ENCODE assay signal across 17 cellular contexts in the genomic region with DNA sequence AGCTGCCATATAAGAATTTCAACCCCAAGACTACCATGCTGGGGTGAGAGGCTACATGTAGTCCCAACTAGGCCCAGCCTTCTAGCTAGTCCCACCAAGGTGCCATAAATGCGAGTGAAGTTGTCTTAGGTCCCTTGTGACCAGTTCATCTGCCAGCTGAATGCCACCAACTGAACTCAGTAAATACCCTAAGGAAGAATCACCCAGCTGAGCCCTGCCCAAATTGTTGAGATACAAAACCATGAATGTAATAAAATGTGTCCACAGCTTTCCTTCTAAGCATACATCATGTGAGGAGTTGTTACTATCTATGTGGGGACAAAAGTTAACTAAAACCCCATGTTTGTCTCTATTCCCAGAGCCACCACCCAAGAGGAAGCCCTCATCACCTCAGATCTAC.
"Had no signal": no experiment of that assay in that cellular context is flagged by ENCODE, and none has a peak within 500 bp of the region (broad histone marks: within the 10 kb centered on the region; RNA-seq: fewer than 3 reads in every experiment).

No MANE protein-coding gene starts in this region.

- H3K27me3 Mint-ChIP-seq: activated T-cell treated with anti-CD3 and anti-CD28 coated beads, Interleukin-2, amount 50 U/mL, for 24 hours; activated T-helper 17 cell treated with anti-CD3 and anti-CD28 coated beads, Interleukin-2, amount 50 U/mL, for 72 hours; central memory CD8-positive, alpha-beta T cell; naive thymus-derived CD4-positive, alpha-beta T cell; T-cell had no signal

- H3K36me3 ChIP-seq: thyroid gland had no signal

- H3K4me3 Mint-ChIP-seq: activated T-cell treated with anti-CD3 and anti-CD28 coated beads, Interleukin-2, amount 50 U/mL, for 24 hours; activated T-helper 17 cell treated with anti-CD3 and anti-CD28 coated beads, Interleukin-2, amount 50 U/mL, for 72 hours; central memory CD8-positive, alpha-beta T cell; naive thymus-derived CD4-positive, alpha-beta T cell; T-cell; T-helper 2 cell treated with Interferon-gamma antibody and Interleukin-4, amounts not matched to agents 5 μg/mL and 100 μg/mL, for 36 hours had no signal

- H3K27ac ChIP-seq: VCaP had no signal

- H3K9me3 ChIP-seq: mucosa of descending colon, thyroid gland had no signal

- DNase-seq: activated CD4-positive, alpha-beta T cell treated with anti-CD3 and anti-CD28 coated beads, Interleukin-2, amount 50 U/mL, for 1 hour; activated CD4-positive, CD25-positive, alpha-beta regulatory T cell treated with anti-CD3 and anti-CD28 coated beads, Interleukin-2, amount 50 U/mL, for 72 hours; activated T-cell treated with anti-CD3 and anti-CD28 coated beads, Interleukin-2, amount 50 U/mL, for 24 hours; left colon; mesendoderm; mucosa of descending colon; naive thymus-derived CD4-positive, alpha-beta T cell; retina; spleen; stimulated activated CD4-positive, alpha-beta T cell treated with anti-CD3 and anti-CD28 coated beads, Interleukin-4, amount 100 ng/mL, for 1 hour; stimulated activated naive CD4-positive, alpha-beta T cell; T-cell; thyroid gland had no signal

- H3K9me3 Mint-ChIP-seq: activated T-helper 17 cell treated with anti-CD3 and anti-CD28 coated beads, Interleukin-2, amount 50 U/mL, for 72 hours; central memory CD8-positive, alpha-beta T cell had no signal

- H3K4me1 Mint-ChIP-seq: activated T-helper 17 cell treated with anti-CD3 and anti-CD28 coated beads, Interleukin-2, amount 50 U/mL, for 72 hours had no signal

- H3K27ac Mint-ChIP-seq: activated T-cell treated with anti-CD3 and anti-CD28 coated beads, Interleukin-2, amount 50 U/mL, for 24 hours; T-cell; T-helper 2 cell treated with Interferon-gamma antibody and Interleukin-4, amounts not matched to agents 5 μg/mL and 100 μg/mL, for 36 hours had no signal

- H3K27me3 ChIP-seq: spleen, thyroid gland had no signal

- H3K4me3 ChIP-seq: mucosa of descending colon, spleen, thyroid gland had no signal
